34 cellular contexts compared by ENCODE assay signal in genomic region chr5:175863316-175863715, GRCh38. TPM values are rescaled to one million over a fixed set of nuclear protein-coding genes. Genes with fewer than 3 reads are reported as not detected.
"Had no signal": no experiment of that assay in that cellular context is flagged by ENCODE, and none has a peak within 500 bp of the region (broad histone marks: within the 10 kb centered on the region; RNA-seq: fewer than 3 reads in every experiment).

No MANE protein-coding gene starts in this region.

- H3K4me3 ChIP-seq: ascending aorta, breast epithelium, cardiac muscle cell, colonic mucosa, esophagus squamous epithelium, gastroesophageal sphincter, heart right ventricle, hepatocyte had no signal

- DNase-seq: activated CD4-positive, alpha-beta memory T cell treated with anti-CD3 and anti-CD28 coated beads, Interleukin-2, amount 10 ng/mL, durations not matched to agents 7 days and 5 days; activated CD4-positive, alpha-beta T cell treated with anti-CD3 and anti-CD28 coated beads for 1 hour; activated CD4-positive, alpha-beta T cell treated with anti-CD3 and anti-CD28 coated beads for 4 hours; activated CD4-positive, alpha-beta T cell treated with anti-CD3 and anti-CD28 coated beads, Interleukin-2, amount 10 ng/mL, durations not matched to agents 7 days and 5 days; activated CD4-positive, alpha-beta T cell treated with anti-CD3 and anti-CD28 coated beads, Interleukin-2, amount 50 U/mL, for 4 hours; activated CD8-positive, alpha-beta memory T cell treated with anti-CD3 and anti-CD28 coated beads, Interleukin-2, amount 50 U/mL, for 48 hours; activated gamma-delta T cell; activated naive CD4-positive, alpha-beta T cell; activated naive CD4-positive, alpha-beta T cell treated with anti-CD3 and anti-CD28 coated beads, Interleukin-2, amount 10 ng/mL, durations not matched to agents 7 days and 5 days; activated naive CD8-positive, alpha-beta T cell treated with anti-CD3 and anti-CD28 coated beads, Interleukin-2, amount 10 ng/mL, durations not matched to agents 7 days and 5 days; activated T-cell treated with anti-CD3 and anti-CD28 coated beads for 4 hours; activated T-cell treated with anti-CD3 and anti-CD28 coated beads, Interleukin-2, amount 50 U/mL, for 24 hours; activated T-cell treated with anti-CD3 and anti-CD28 coated beads, Interleukin-2, amount 50 U/mL, for 72 hours; central memory CD4-positive, alpha-beta T cell; cerebellar nuclear complex; colonic mucosa; effector CD8-positive, alpha-beta T cell; esophagus squamous epithelium; foreskin melanocyte; heart right ventricle had no signal

- H3K79me2 ChIP-seq: hepatocyte had no signal

- H3K9me3 ChIP-seq: ascending aorta, breast epithelium, colonic mucosa, esophagus squamous epithelium, gastroesophageal sphincter, heart right ventricle had no signal

- H3K27me3 ChIP-seq: ascending aorta, cardiac muscle cell, colonic mucosa had no signal

- H3K36me3 ChIP-seq: ascending aorta, breast epithelium, cardiac muscle cell, colonic mucosa, esophagus squamous epithelium, gastroesophageal sphincter, heart right ventricle had no signal

- H2AFZ ChIP-seq: hepatocyte had no signal

- H3K4me2 ChIP-seq: hepatocyte had no signal

- FAIRE-seq: endometrium, endothelial cell of umbilical vein had no signal

- H3K4me1 ChIP-seq: ascending aorta, breast epithelium, colonic mucosa, esophagus squamous epithelium, gastroesophageal sphincter, heart right ventricle had no signal

- H3K27ac ChIP-seq: ascending aorta, breast epithelium, cardiac muscle cell, colonic mucosa, epithelial cell of prostate, esophagus squamous epithelium, gastroesophageal sphincter, heart right ventricle, hepatocyte had no signal

- ATAC-seq: activated naive CD4-positive, alpha-beta T cell treated with anti-CD3 and anti-CD28 coated beads, Interleukin-2, amount 50 U/mL, for 72 hours; activated T-cell treated with anti-CD3 and anti-CD28 coated beads, Interleukin-2, amount 50 U/mL, for 72 hours; gastroesophageal sphincter; heart right ventricle; WTC11 had no signal

RNA-seq across cellular contexts. Expression of gene CPLX2, which starts 8.1 kb away (rescaled TPM):
- total RNA-seq: activated CD4-positive, alpha-beta memory T cell treated with anti-CD3 and anti-CD28 coated beads, Interleukin-2, amount 10 ng/mL, durations not matched to agents 7 days and 5 days; activated CD4-positive, alpha-beta T cell treated with anti-CD3 and anti-CD28 coated beads, Interleukin-2, amount 10 ng/mL, durations not matched to agents 7 days and 5 days; activated naive CD4-positive, alpha-beta T cell treated with anti-CD3 and anti-CD28 coated beads, Interleukin-2, amount 50 U/mL, for 72 hours; activated naive CD8-positive, alpha-beta T cell treated with anti-CD3 and anti-CD28 coated beads, Interleukin-2, amount 10 ng/mL, durations not matched to agents 7 days and 5 days; activated T-cell treated with anti-CD3 and anti-CD28 coated beads, Interleukin-2, amount 50 U/mL, for 72 hours; ascending aorta; breast epithelium; cardiac muscle cell; dermis microvascular lymphatic vessel endothelial cell; endothelial cell of umbilical vein; fibroblast of lung; fibroblast of villous mesenchyme; glomerular endothelial cell; heart right ventricle had no signal
- polyA plus RNA-seq: endothelial cell of umbilical vein had no signal
